22 cellular contexts compared by ENCODE assay signal in genomic region chr20:3459881-3460307, GRCh38.
"Had no signal": no experiment of that assay in that cellular context is flagged by ENCODE, and none has a peak within 500 bp of the region (broad histone marks: within the 10 kb centered on the region; RNA-seq: fewer than 3 reads in every experiment).

No MANE protein-coding gene starts in this region.

- H3K4me1 ChIP-seq: sigmoid colon had no signal

- H3K4me1 Mint-ChIP-seq: activated B cell treated with CpG ODN at 0.5 μM for 24 hours; activated CD4-positive, alpha-beta T cell treated with anti-CD3 and anti-CD28 coated beads for 36 hours; activated naive CD8-positive, alpha-beta T cell treated with anti-CD3 and anti-CD28 coated beads for 36 hours; immature natural killer cell had no signal

- H3K27ac Mint-ChIP-seq: activated B cell treated with CpG ODN at 0.5 μM for 24 hours; activated CD4-positive, alpha-beta T cell treated with anti-CD3 and anti-CD28 coated beads for 36 hours; activated naive CD8-positive, alpha-beta T cell treated with anti-CD3 and anti-CD28 coated beads for 36 hours; immature natural killer cell; nephron progenitor cell had no signal

- ATAC-seq: activated CD4-positive, alpha-beta T cell treated with anti-CD3 and anti-CD28 coated beads for 36 hours; activated T-cell treated with anti-CD3 and anti-CD28 coated beads, Interleukin-2, amount 50 U/mL, for 4 hours had no signal

- H3K36me3 ChIP-seq: sigmoid colon had no signal

- DNase-seq: activated B cell treated with CpG ODN at 0.5 μM for 24 hours; activated CD4-positive, alpha-beta T cell treated with anti-CD3 and anti-CD28 coated beads for 36 hours; activated CD4-positive, alpha-beta T cell treated with anti-CD3 and anti-CD28 coated beads, Interleukin-2, amount 50 U/mL, for 4 hours; activated CD8-positive, alpha-beta memory T cell treated with anti-CD3 and anti-CD28 coated beads, Interleukin-2, amount 50 U/mL, for 48 hours; activated naive CD4-positive, alpha-beta T cell treated with Interleukin-2 at 50 U/mL for 16 hours; activated naive CD8-positive, alpha-beta T cell treated with anti-CD3 and anti-CD28 coated beads for 36 hours; activated T-cell treated with anti-CD3 and anti-CD28 coated beads, Interleukin-2, amount 50 U/mL, for 4 hours; amniotic stem cell; cerebellar nuclear complex; foreskin fibroblast; immature natural killer cell; midbrain; nephron progenitor cell; nucleus accumbens; posterior cingulate gyrus; sigmoid colon; stimulated activated CD4-positive, alpha-beta T cell treated with anti-CD3 and anti-CD28 coated beads, Interleukin-2, amount 100 ng/mL, for 48 hours; stimulated activated CD8-positive, alpha-beta memory T cell treated with anti-CD3 and anti-CD28 coated beads, Interleukin-4, amount 100 ng/mL, for 48 hours; stimulated activated naive CD4-positive, alpha-beta T cell; T-helper 1 cell had no signal

- H3K27ac ChIP-seq: coronary artery, epithelial cell of prostate, sigmoid colon had no signal

- H3K9me3 ChIP-seq: sigmoid colon had no signal

- H3K4me3 ChIP-seq: coronary artery, sigmoid colon had no signal

- H3K9me3 Mint-ChIP-seq: activated B cell treated with CpG ODN at 0.5 μM for 24 hours; activated naive CD8-positive, alpha-beta T cell treated with anti-CD3 and anti-CD28 coated beads for 36 hours; activated T-cell treated with anti-CD3 and anti-CD28 coated beads, Interleukin-2, amount 50 U/mL, for 4 hours; immature natural killer cell; nephron progenitor cell had no signal

- H3K27me3 Mint-ChIP-seq: activated CD4-positive, alpha-beta T cell treated with anti-CD3 and anti-CD28 coated beads for 36 hours had no signal

- H3K36me3 Mint-ChIP-seq: activated naive CD8-positive, alpha-beta T cell treated with anti-CD3 and anti-CD28 coated beads for 36 hours; immature natural killer cell had no signal

- H3K4me3 Mint-ChIP-seq: activated B cell treated with CpG ODN at 0.5 μM for 24 hours; activated CD4-positive, alpha-beta T cell treated with anti-CD3 and anti-CD28 coated beads for 36 hours; activated naive CD8-positive, alpha-beta T cell treated with anti-CD3 and anti-CD28 coated beads for 36 hours; activated T-cell treated with anti-CD3 and anti-CD28 coated beads, Interleukin-2, amount 50 U/mL, for 4 hours; immature natural killer cell; nephron progenitor cell had no signal
